In genomic region chr5:10467281-10468198, GRCh38 we compare ENCODE assay signal across 13 cellular contexts.
DNase-seq lines count a peak whose midpoint lies in the region; ATAC-seq, FAIRE-seq and TF ChIP-seq lines count a peak whose summit lies in the region.
"Had no signal": no experiment of that assay in that cellular context is flagged by ENCODE, and none has a peak within 500 bp of the region (broad histone marks: within the 10 kb centered on the region; RNA-seq: fewer than 3 reads in every experiment).

No MANE protein-coding gene starts in this region.

- peak overlapping the region; percentile 10; the same call in 1 of the 2 replicates for H3K27ac ChIP-seq in HUES6 (ENCODE audit: low read depth, low read length)
- H3K27ac ChIP-seq: gastroesophageal sphincter had no signal

- H3K27me3 ChIP-seq in HUES6 (ENCODE audit: control insufficient read depth, insufficient read depth, low read length), result no peaks in the 10 kb centered on the region
- H3K27me3 ChIP-seq: BE2C had no signal

- no peak for TF ChIP-seq CTCF in astrocyte of the spinal cord (IDR thresholded peaks at IDR 0.05; ENCODE audit: low read depth, low read length)

- no peak for FAIRE-seq in GM19239 (lab: Jason Lieb, UNC)

- in situ Hi-C loops in ACHN (cut with HindIII; ENCODE audit: low pct_ligation_motif_present, low pct_unique_long_range_greater_than_20kb, low sequenced_read_pairs) (no loop called here), astrocyte of the spinal cord (cut with HindIII; ENCODE audit: low sequenced_read_pairs) (no loop called here)

- peaks cover 15% of the 10 kb centered on the region for H3K4me1 Mint-ChIP-seq in stimulated activated naive CD8-positive, alpha-beta T cell treated with anti-CD3 and anti-CD28 coated beads, Interleukin-15, amount 100 ng/mL, for 72 hours

- no peaks in the 10 kb centered on the region for H3K9me3 Mint-ChIP-seq in stimulated activated naive CD8-positive, alpha-beta T cell treated with anti-CD3 and anti-CD28 coated beads, Interleukin-15, amount 100 ng/mL, for 72 hours
- H3K9me3 Mint-ChIP-seq: activated naive CD4-positive, alpha-beta T cell treated with anti-CD3 and anti-CD28 coated beads for 36 hours; naive B cell had no signal

- peak overlapping the region; percentile 10 for H3K9ac ChIP-seq in HUES6 (ENCODE audit: low read length)

- H3K4me3 ChIP-seq in HUES6 (ENCODE audit: low read depth, low read length) (peak overlapping the region; percentile 4; the same call in 1 of the 2 replicates), astrocyte of the spinal cord (ENCODE audit: low read depth, low read length) (no peak overlapping the region)
- H3K4me3 ChIP-seq: gastroesophageal sphincter had no signal

- H3K4me3 Mint-ChIP-seq in stimulated activated naive CD8-positive, alpha-beta T cell treated with anti-CD3 and anti-CD28 coated beads, Interleukin-15, amount 100 ng/mL, for 72 hours, result no peak overlapping the region
- H3K4me3 Mint-ChIP-seq: activated naive CD4-positive, alpha-beta T cell treated with anti-CD3 and anti-CD28 coated beads for 36 hours; naive B cell had no signal

- no peak for ATAC-seq in stimulated activated naive CD8-positive, alpha-beta T cell treated with anti-CD3 and anti-CD28 coated beads, Interleukin-15, amount 100 ng/mL, for 72 hours
- no peak for ATAC-seq in GM19035 (IDR thresholded peaks at IDR 0.05; ENCODE audit: unreplicated experiment)
- ATAC-seq: gastroesophageal sphincter had no signal

- peak overlapping the region in 1 of 2 donors; percentile 21 for H3K27ac Mint-ChIP-seq in stimulated activated naive CD8-positive, alpha-beta T cell treated with anti-CD3 and anti-CD28 coated beads, Interleukin-15, amount 100 ng/mL, for 72 hours

- DNase-seq in ACHN (peak; percentile 42), astrocyte of the spinal cord (ENCODE audit: low read depth, low spot score) (peak; percentile 81), kidney tubule cell (ENCODE audit: low spot score) (peak; percentile 80), HPDE6-E6E7 (ENCODE audit: extremely low spot score) (no peak), GM19239 (ENCODE audit: insufficient read length, low spot score) (no peak)
- DNase-seq in stimulated activated naive CD8-positive, alpha-beta T cell treated with anti-CD3 and anti-CD28 coated beads, Interleukin-15, amount 100 ng/mL, for 72 hours, result no peak
- DNase-seq: activated naive CD4-positive, alpha-beta T cell treated with anti-CD3 and anti-CD28 coated beads for 36 hours; BE2C; MM.1S; naive B cell had no signal

- H3K36me3 ChIP-seq in HUES6 (ENCODE audit: control insufficient read depth, insufficient read depth, low read length), result no peaks in the 10 kb centered on the region
- H3K36me3 ChIP-seq: BE2C, gastroesophageal sphincter had no signal

- H3K4me1 ChIP-seq in HUES6 (ENCODE audit: control insufficient read depth, insufficient read depth, low read length), result peaks cover 20% of the 10 kb centered on the region
- H3K4me1 ChIP-seq: BE2C, gastroesophageal sphincter had no signal

- no peaks in the 10 kb centered on the region for H3K9me3 ChIP-seq in HUES6 (ENCODE audit: control insufficient read depth, insufficient read depth, low read depth, low read length)
- H3K9me3 ChIP-seq: BE2C, gastroesophageal sphincter had no signal

- H3K27me3 Mint-ChIP-seq in stimulated activated naive CD8-positive, alpha-beta T cell treated with anti-CD3 and anti-CD28 coated beads, Interleukin-15, amount 100 ng/mL, for 72 hours, result peaks cover 22% of the 10 kb centered on the region

Comparison
In these comparisons a context has a peak if more than half of its experiments do, and no peak if none do; other contexts are left out.
1. DNase-seq: peak in ACHN (single experiment), astrocyte of the spinal cord (single experiment) and kidney tubule cell (single experiment); none in HPDE6-E6E7 (single experiment), stimulated activated naive CD8-positive, alpha-beta T cell treated with anti-CD3 and anti-CD28 coated beads, Interleukin-15, amount 100 ng/mL, for 72 hours (0 of 2) and GM19239 (single experiment).